In genomic region chr1:167651161-167651693, GRCh38 we compare ENCODE assay signal across 10 cellular contexts. TPM values are rescaled to one million over a fixed set of nuclear protein-coding genes. Genes with fewer than 3 reads are reported as not detected.
A peak's percentile ranks its signal among the peaks of the same experiment; 100 is the strongest.
DNase-seq lines count a peak whose midpoint lies in the region; ATAC-seq, FAIRE-seq and TF ChIP-seq lines count a peak whose summit lies in the region.
"Had no signal": no experiment of that assay in that cellular context is flagged by ENCODE, and none has a peak within 500 bp of the region (broad histone marks: within the 10 kb centered on the region; RNA-seq: fewer than 3 reads in every experiment).

No MANE protein-coding gene starts in this region.

- H3K4me3 ChIP-seq in BLaER1, result no peak overlapping the region
- no peak overlapping the region for H3K4me3 ChIP-seq in OCI-LY7 (ENCODE audit: low read depth, low read length, poor library complexity, severe bottlenecking)
- no peak overlapping the region for H3K4me3 ChIP-seq in upper lobe of right lung

- H3K4me3 Mint-ChIP-seq in immature natural killer cell, result peak overlapping the region; percentile 75 to 82 (median 80)

- peaks cover 98% of the 10 kb centered on the region for H3K79me2 ChIP-seq in OCI-LY7 (ENCODE audit: insufficient read depth, low read depth, low read length)

- ATAC-seq in GM18502 (IDR thresholded peaks at IDR 0.05; ENCODE audit: poor library complexity, unreplicated experiment) (peak; percentile 54), omental fat pad (ENCODE audit: low FRiP score) (no peak), upper lobe of right lung (no peak), SK-N-SH treated with all-trans-retinoic acid at 6 μM for 48 hours (no peak)

- H3K4me1 ChIP-seq in BLaER1 (peaks cover 100% of the 10 kb centered on the region), OCI-LY7 (ENCODE audit: insufficient read depth, low read length, poor library complexity, severe bottlenecking) (peaks cover 77% of the 10 kb centered on the region), upper lobe of right lung (peaks cover 36% of the 10 kb centered on the region)

- peak overlapping the region; percentile 80 for H3K4me2 ChIP-seq in BLaER1
- H3K4me2 ChIP-seq in OCI-LY7 (ENCODE audit: low read length), result peak overlapping the region; percentile 59

- no peak overlapping the region for H2AFZ ChIP-seq in OCI-LY7 (ENCODE audit: low read length)

- H3K9ac ChIP-seq in BLaER1, result peak overlapping the region; percentile 54

- FAIRE-seq in frontal cortex (lab: Jason Lieb, UNC), result no peak
- FAIRE-seq: D721Med had no signal

- no peaks in the 10 kb centered on the region for H3K9me3 ChIP-seq in BLaER1
- H3K9me3 ChIP-seq in OCI-LY7 (ENCODE audit: low read length), result no peaks in the 10 kb centered on the region
- no peaks in the 10 kb centered on the region for H3K9me3 ChIP-seq in upper lobe of right lung

- CTCF ChIA-PET in OCI-LY7 (lab: Charles Lee; ENCODE audit: unreplicated experiment), result no interaction called here

- H3K27ac Mint-ChIP-seq in immature natural killer cell, result peak overlapping the region; percentile 92 to 98 (median 96)

- H4K20me1 ChIP-seq in BLaER1 (peaks cover 100% of the 10 kb centered on the region), OCI-LY7 (ENCODE audit: insufficient read depth, low read length) (peaks cover 37% of the 10 kb centered on the region)

- intact Hi-C loops in OCI-LY7 (cut with micrococcal nuclease; ENCODE audit: unreplicated experiment) (no loop called here), upper lobe of right lung (cut with DNase I) (no loop called here)

- peak; percentile 41 for DNase-seq in OCI-LY7 (ENCODE audit: low spot score)
- DNase-seq in immature natural killer cell, result peak in 2 of 3 donors; percentile 30 to 41
- no peak for DNase-seq in omental fat pad (ENCODE audit: low spot score)
- no peak for DNase-seq in upper lobe of right lung
- DNase-seq in frontal cortex (ENCODE audit: low spot score in 2 of 2), result no peak
- DNase-seq: NCI-H526 treated with DMSO at 0.1 percent for 48 hours had no signal

- TF ChIP-seq CTCF in OCI-LY7 (conservative IDR thresholded peaks at IDR 0.05; ENCODE audit: low read length), result no peak
- no peak for TF ChIP-seq CTCF in omental fat pad (IDR thresholded peaks at IDR 0.05)
- no peak for TF ChIP-seq CTCF in upper lobe of right lung (IDR thresholded peaks at IDR 0.05)

- H3K27me3 ChIP-seq in BLaER1 (no peaks in the 10 kb centered on the region), upper lobe of right lung (no peaks in the 10 kb centered on the region)

- peaks cover 72% of the 10 kb centered on the region for H3K36me3 ChIP-seq in BLaER1
- peaks cover 73% of the 10 kb centered on the region for H3K36me3 ChIP-seq in OCI-LY7 (ENCODE audit: insufficient read depth, low read length)
- H3K36me3 ChIP-seq in upper lobe of right lung, result no peaks in the 10 kb centered on the region

- H3K27ac ChIP-seq in BLaER1 (peak overlapping the region; percentile 83), OCI-LY7 (ENCODE audit: low read depth, low read length, poor library complexity, severe bottlenecking) (peak overlapping the region; percentile 64), upper lobe of right lung (no peak overlapping the region)

- no TSS peak for BruUV-seq in OCI-LY7 (replicated peaks; lab: Mats Ljungman, UMichigan)

- peaks cover 4 to 83% of the 10 kb centered on the region in 2 donors for H3K4me1 Mint-ChIP-seq in immature natural killer cell

- H3K9me3 Mint-ChIP-seq in immature natural killer cell, result no peaks in the 10 kb centered on the region

- POLR2A ChIA-PET in OCI-LY7 (lab: Charles Lee), result interaction anchor here (1.1 to 2.8 kb wide), 2 partner anchors 20 to 48 kb away, joined by 3 to 19 read pairs; partner anchors contain the start of gene RCSD1

- H3K36me3 Mint-ChIP-seq in immature natural killer cell, result peaks cover 0 to 3% (median 0%) of the 10 kb centered on the region in 3 donors

- H3K27me3 Mint-ChIP-seq in immature natural killer cell (ENCODE audit: low read depth in 3 of 3), result peaks cover 0 to 5% (median 0%) of the 10 kb centered on the region in 3 donors

- H3K9me2 ChIP-seq in OCI-LY7 (ENCODE audit: insufficient read depth, low read length), result no peaks in the 10 kb centered on the region

TF ChIP-seq in SK-N-SH treated with all-trans-retinoic acid at 6 μM for 48 hours, 23 proteins besides CTCF, POLR2A, EP300 and RAD21:
- TF ChIP-seq OSR1 (CRISPR knock-in tag; IDR thresholded peaks at IDR 0.05) (no peak), ZFP3 (CRISPR knock-in tag; IDR thresholded peaks at IDR 0.05) (no peak), TOX (CRISPR knock-in tag; IDR thresholded peaks at IDR 0.05; ENCODE audit: borderline replicate concordance) (no peak)
TF ChIP-seq in SK-N-SH treated with all-trans-retinoic acid at 6 μM for 48 hours: peak in this region for 0.

RNA-seq across cellular contexts. Expression of gene RCSD1, which starts 21.2 kb away (rescaled TPM):
- 164 and 186 TPM in 2 replicates for total RNA-seq in OCI-LY7 (2014; rRNA removed; shearing (Covaris generic))
- total RNA-seq in OCI-LY7 (2022) (161 and 180 TPM in 2 replicates), omental fat pad (10 to 100 TPM; 11.3 to 37.5 (median 16.2) TPM), upper lobe of right lung (14.8 TPM), frontal cortex (4.5 TPM)
- polyA plus RNA-seq in immature natural killer cell, result 100 to 1,000 TPM in 2 of 3 donors, 10 to 100 TPM in 1; 96.2 to 179 (median 129) TPM

Comparison
In these comparisons a context has a peak if more than half of its experiments do, and no peak if none do; other contexts are left out.
1. DNase-seq: peak in OCI-LY7 (single experiment) and immature natural killer cell (2 of 3); none in omental fat pad (single experiment), upper lobe of right lung (single experiment) and frontal cortex (0 of 2).
2. RNA of gene RCSD1, which starts 21.2 kb away (total RNA-seq): 161 to 186 TPM in OCI-LY7; 11.3 to 37.5 TPM in omental fat pad, 14.8 TPM in upper lobe of right lung (single experiment) and 4.5 TPM in frontal cortex (single experiment); every median in the first group is over 4 times any median in the second.